Comparison of ENCODE assay signal across 8 cellular contexts in genomic region chr4:184474261-184475095, GRCh38. TPM values are rescaled to one million over a fixed set of nuclear protein-coding genes. Genes with fewer than 3 reads are reported as not detected.
DNase-seq lines count a peak whose midpoint lies in the region; ATAC-seq and TF ChIP-seq lines count a peak whose summit lies in the region.

Gene IRF2, minus strand, starts transcription at chr4:184474550. Its CDS starts 45,486 bp downstream, at chr4:184429064.

- TF ChIP-seq CTCF in MM.1S (IDR thresholded peaks at IDR 0.05; ENCODE audit: low read length) (no peak), fibroblast of villous mesenchyme (IDR thresholded peaks at IDR 0.05; ENCODE audit: insufficient read depth, low read depth, low read length) (no peak), neural cell (IDR thresholded peaks at IDR 0.05; ENCODE audit: poor library complexity, severe bottlenecking) (no peak)

- no peak for TF ChIP-seq RAD21 in neural cell (conservative IDR thresholded peaks at IDR 0.05)

- DNase-seq in G401 (ENCODE audit: low spot score) (peak; percentile 93), HCEC 1CT (peak; percentile 89), MM.1S (peak; percentile 98), SIG-M5 treated with dmso at 0.1 percent for 504 hours (lab: John Stamatoyannopoulos, UW; ENCODE audit: unreplicated experiment) (peak; percentile 93), activated gamma-delta T cell treated with Interleukin-2 at 50 U/mL for 16 hours (peak; percentile 96), fibroblast of villous mesenchyme (ENCODE audit: low read depth) (peak; percentile 99)
- DNase-seq in stimulated activated naive CD8-positive, alpha-beta T cell treated with anti-CD3 and anti-CD28 coated beads, Interleukin-15, amount 100 ng/mL, for 72 hours = peak; percentile 94 to 97

- peaks cover 62% of the 10 kb centered on the region for H3K79me2 ChIP-seq in MM.1S (ENCODE audit: low read length)
- peaks cover 17% of the 10 kb centered on the region for H3K79me2 ChIP-seq in neural cell (replicated peaks; ENCODE audit: insufficient read depth, low read length)

- no peak for TF ChIP-seq EP300 in neural cell (conservative IDR thresholded peaks at IDR 0.05; ENCODE audit: poor library complexity, severe bottlenecking)

- no peaks in the 10 kb centered on the region for H3K9me2 ChIP-seq in MM.1S (replicated peaks; ENCODE audit: insufficient read depth, low read length)
- H3K9me2 ChIP-seq in neural cell (ENCODE audit: insufficient read depth, low read length) = no peaks in the 10 kb centered on the region

- in situ Hi-C loops in G401 (cut with HindIII; ENCODE audit: low sequenced_read_pairs) = no loop called here

- peak within 1 kb of the TSS; percentile 98 to 99 for H3K27ac Mint-ChIP-seq in stimulated activated naive CD8-positive, alpha-beta T cell treated with anti-CD3 and anti-CD28 coated beads, Interleukin-15, amount 100 ng/mL, for 72 hours

- H3K4me2 ChIP-seq in MM.1S (ENCODE audit: low read depth, low read length) (peak within 1 kb of the TSS; percentile 96), neural cell (ENCODE audit: low read length) (peak within 1 kb of the TSS; percentile 88)

- H3K4me3 ChIP-seq in MM.1S (ENCODE audit: low read length) (peak within 1 kb of the TSS; percentile 95), fibroblast of villous mesenchyme (ENCODE audit: low read depth, low read length) (peak within 1 kb of the TSS; percentile 99), neural cell (ENCODE audit: low read length) (peak within 1 kb of the TSS; percentile 88)

- H2AFZ ChIP-seq in MM.1S (ENCODE audit: low read length) = 0 out of 2 replicates have a peak within 1 kb of the TSS, but pooled peaks have one; percentile 3
- H2AFZ ChIP-seq in neural cell (ENCODE audit: low read depth, low read length) = peak within 1 kb of the TSS; percentile 60

- H3K27ac ChIP-seq in MM.1S (ENCODE audit: low read length) (peak within 1 kb of the TSS; percentile 96), neural cell (ENCODE audit: low read length) (peak within 1 kb of the TSS; percentile 37)

- peak within 1 kb of the TSS; percentile 97 to 99 for H3K4me3 Mint-ChIP-seq in stimulated activated naive CD8-positive, alpha-beta T cell treated with anti-CD3 and anti-CD28 coated beads, Interleukin-15, amount 100 ng/mL, for 72 hours

- H3K4me1 ChIP-seq in MM.1S (ENCODE audit: low read length) = peaks cover 21% of the 10 kb centered on the region

- no peaks in the 10 kb centered on the region for H3K9me3 ChIP-seq in MM.1S (replicated peaks; ENCODE audit: insufficient read depth, low read length)
- no peaks in the 10 kb centered on the region for H3K9me3 ChIP-seq in neural cell (ENCODE audit: low read length)

- H3K9ac ChIP-seq in MM.1S (ENCODE audit: low read length) (peak within 1 kb of the TSS; percentile 96), neural cell (ENCODE audit: low read length) (peak within 1 kb of the TSS; percentile 74)

- H3K27me3 ChIP-seq in MM.1S (replicated peaks; ENCODE audit: insufficient read depth, low read length) = no peaks in the 10 kb centered on the region
- H3K27me3 ChIP-seq in neural cell (ENCODE audit: insufficient read depth, low read depth, low read length) = peaks cover 2% of the 10 kb centered on the region

- H4K20me1 ChIP-seq in MM.1S (ENCODE audit: insufficient read depth, low read length) = no peaks in the 10 kb centered on the region
- no peaks in the 10 kb centered on the region for H4K20me1 ChIP-seq in neural cell (ENCODE audit: insufficient read depth)

- H3K9me3 Mint-ChIP-seq in stimulated activated naive CD8-positive, alpha-beta T cell treated with anti-CD3 and anti-CD28 coated beads, Interleukin-15, amount 100 ng/mL, for 72 hours = no peaks in the 10 kb centered on the region

- H3K36me3 ChIP-seq in MM.1S (replicated peaks; ENCODE audit: insufficient read depth, low read length) (no peaks in the 10 kb centered on the region), neural cell (ENCODE audit: insufficient read depth, low read length) (no peaks in the 10 kb centered on the region)

- peak; percentile 81 for ATAC-seq in stimulated activated naive CD8-positive, alpha-beta T cell treated with anti-CD3 and anti-CD28 coated beads, Interleukin-15, amount 100 ng/mL, for 72 hours

- H3K27me3 Mint-ChIP-seq in stimulated activated naive CD8-positive, alpha-beta T cell treated with anti-CD3 and anti-CD28 coated beads, Interleukin-15, amount 100 ng/mL, for 72 hours = no peaks in the 10 kb centered on the region

- peaks cover 48% of the 10 kb centered on the region for H3F3A ChIP-seq in MM.1S (ENCODE audit: insufficient read depth, low read length)
- no peaks in the 10 kb centered on the region for H3F3A ChIP-seq in neural cell (ENCODE audit: insufficient read depth, low read length, poor library complexity, severe bottlenecking)

- H3K4me1 Mint-ChIP-seq in stimulated activated naive CD8-positive, alpha-beta T cell treated with anti-CD3 and anti-CD28 coated beads, Interleukin-15, amount 100 ng/mL, for 72 hours = peaks cover 64% of the 10 kb centered on the region

TF ChIP-seq in neural cell, 6 proteins besides CTCF, POLR2A, EP300 and RAD21:
- TF ChIP-seq MXI1 (conservative IDR thresholded peaks at IDR 0.05; ENCODE audit: poor library complexity, severe bottlenecking) (peak; percentile 6), TAF1 (IDR thresholded peaks at IDR 0.05; ENCODE audit: low read depth) (peak; percentile 14), EZH2 (IDR thresholded peaks at IDR 0.05; ENCODE audit: borderline replicate concordance, insufficient read depth, low read length, poor library complexity, severe bottlenecking) (no peak)

RNA-seq across cellular contexts. Expression of gene IRF2, which starts in this region (rescaled TPM):
- 6.5 and 8.4 TPM in 2 replicates for total RNA-seq in G401 (2014; rRNA removed; shearing (Covaris generic))
- total RNA-seq in fibroblast of villous mesenchyme = 17.4 and 42.3 TPM in 2 replicates
- polyA plus RNA-seq in neural cell = 1.4 and 5.7 TPM in 2 replicates
- 5.6 and 9.1 TPM in 2 replicates for polyA minus RNA-seq in neural cell

Comparison
In these comparisons a context has a peak if more than half of its experiments do, and no peak if none do; other contexts are left out.
1. Peak in every context shown above with its lines: DNase-seq, ATAC-seq, H3K4me3 ChIP-seq and H3K27ac ChIP-seq.